ENCODE assay signal across 8 cellular contexts in the genomic region with DNA sequence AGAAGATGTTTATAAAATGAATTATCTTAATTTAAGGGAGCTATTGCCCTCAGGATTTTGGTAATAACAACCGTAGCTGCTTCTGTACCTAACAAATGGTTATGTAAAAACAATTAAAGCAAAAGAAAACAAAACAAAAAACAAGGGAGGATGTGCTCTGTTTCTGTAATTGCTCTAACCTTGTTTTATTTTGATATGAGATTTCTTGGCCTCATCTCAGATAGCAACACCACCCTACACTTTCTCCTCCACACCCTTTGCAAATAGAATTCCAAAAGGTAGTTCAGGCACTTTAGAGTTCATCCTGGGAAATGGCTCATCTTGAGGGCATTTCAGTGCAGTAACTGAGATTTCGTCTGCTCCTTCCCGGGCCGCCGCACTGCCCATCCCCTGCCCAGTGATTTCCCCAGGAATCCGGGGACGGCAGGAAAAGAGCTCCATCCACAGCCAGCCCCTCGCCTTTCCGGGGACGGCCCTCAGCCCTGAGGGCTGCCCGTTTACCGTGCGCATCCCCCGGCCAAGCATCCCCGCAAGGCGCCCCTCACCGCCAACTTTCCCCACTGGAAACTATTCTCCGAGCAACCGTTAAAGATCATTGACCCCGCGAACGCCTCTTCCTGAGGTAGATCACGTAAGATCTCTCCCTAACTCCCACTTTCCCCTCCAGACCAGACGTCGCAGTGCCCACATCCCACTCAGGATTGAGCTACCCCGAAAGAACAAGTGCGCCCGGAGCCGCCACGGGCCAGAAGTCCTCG.
DNase-seq lines count a peak whose midpoint lies in the region; ATAC-seq and TF ChIP-seq lines count a peak whose summit lies in the region.

No MANE protein-coding gene starts in this region.

- ATAC-seq in GM21360 (IDR thresholded peaks at IDR 0.05; ENCODE audit: unreplicated experiment) (no peak), HG03442 (IDR thresholded peaks at IDR 0.05; ENCODE audit: unreplicated experiment) (no peak)

- peaks cover 7% of the 10 kb centered on the region; the same call in 1 of the 2 replicates for H3K4me1 ChIP-seq in iPS-20b (ENCODE audit: insufficient read depth, low read length)

- H3K4me3 ChIP-seq in iPS-20b (ENCODE audit: low read length) (peak overlapping the region; percentile 85), skin epidermis (peak overlapping the region; percentile 84 to 100 (median 93))

- POLR2A ChIA-PET in HEK293T (lab: Yijun Ruan, JAX) = interaction anchor here (1.1 to 3.3 kb wide), 3 partner anchors 12 to 157 kb away, joined by 3 to 15 read pairs (median 7); a partner anchor contains a TSS

- H3K36me3 ChIP-seq in iPS-20b (ENCODE audit: insufficient read depth, low read depth, low read length) = no peaks in the 10 kb centered on the region

- DNase-seq in Ammon's horn (ENCODE audit: low spot score) (peak; percentile 23), HEK293T (ENCODE audit: extremely low spot score) (peak; percentile 22), NCI-H2227 treated with DMSO at 0.1 percent for 48 hours (lab: John Stamatoyannopoulos, UW) (no peak)

- peaks cover 22% of the 10 kb centered on the region for H3K27me3 ChIP-seq in iPS-20b (ENCODE audit: insufficient read depth, low read length)

- H3K9ac ChIP-seq in iPS-20b (ENCODE audit: low read depth, low read length) = peak overlapping the region; percentile 73

- CTCF ChIA-PET in HEK293T (lab: Yijun Ruan, JAX) = interaction anchor here (0.5 to 1.3 kb wide), 6 partner anchors 17 to 1774 kb away, joined by 3 to 4 read pairs (median 3); no protein-coding TSS in a partner anchor

- H3K27ac ChIP-seq in angular gyrus (ENCODE audit: low read depth, low read length) (peak overlapping the region; percentile 82), iPS-20b (ENCODE audit: low read length) (no peak overlapping the region), skin epidermis (peak overlapping the region; percentile 73 to 100 (median 95))

- H3K9me3 ChIP-seq in iPS-20b (ENCODE audit: insufficient read depth, low read depth, low read length) = no peaks in the 10 kb centered on the region

TF ChIP-seq in HEK293T, 16 proteins besides CTCF, POLR2A, EP300 and RAD21:
- TF ChIP-seq L3MBTL2 (conservative IDR thresholded peaks at IDR 0.05) = no peak
- no peak for TF ChIP-seq FOXM1 (IDR thresholded peaks at IDR 0.05; ENCODE audit: borderline replicate concordance)
- no peak for TF ChIP-seq ELF4 (IDR thresholded peaks at IDR 0.05)
- TF ChIP-seq ARNT (IDR thresholded peaks at IDR 0.05) = no peak
- TF ChIP-seq FOXK2 (IDR thresholded peaks at IDR 0.05) = no peak
- TF ChIP-seq HDGF (IDR thresholded peaks at IDR 0.05; ENCODE audit: borderline replicate concordance) = no peak
- TF ChIP-seq LEF1 (IDR thresholded peaks at IDR 0.05; ENCODE audit: borderline replicate concordance) = no peak
- no peak for TF ChIP-seq TARDBP (IDR thresholded peaks at IDR 0.05)
- no peak for TF ChIP-seq CTBP1 (IDR thresholded peaks at IDR 0.05; ENCODE audit: borderline replicate concordance)
- TF ChIP-seq SP1 (IDR thresholded peaks at IDR 0.05) = no peak
- no peak for TF ChIP-seq ZNF384 (IDR thresholded peaks at IDR 0.05)
- no peak for TF ChIP-seq FOXA1 (IDR thresholded peaks at IDR 0.05)
